ENCODE assay signal across 8 cellular contexts in the genomic region with DNA sequence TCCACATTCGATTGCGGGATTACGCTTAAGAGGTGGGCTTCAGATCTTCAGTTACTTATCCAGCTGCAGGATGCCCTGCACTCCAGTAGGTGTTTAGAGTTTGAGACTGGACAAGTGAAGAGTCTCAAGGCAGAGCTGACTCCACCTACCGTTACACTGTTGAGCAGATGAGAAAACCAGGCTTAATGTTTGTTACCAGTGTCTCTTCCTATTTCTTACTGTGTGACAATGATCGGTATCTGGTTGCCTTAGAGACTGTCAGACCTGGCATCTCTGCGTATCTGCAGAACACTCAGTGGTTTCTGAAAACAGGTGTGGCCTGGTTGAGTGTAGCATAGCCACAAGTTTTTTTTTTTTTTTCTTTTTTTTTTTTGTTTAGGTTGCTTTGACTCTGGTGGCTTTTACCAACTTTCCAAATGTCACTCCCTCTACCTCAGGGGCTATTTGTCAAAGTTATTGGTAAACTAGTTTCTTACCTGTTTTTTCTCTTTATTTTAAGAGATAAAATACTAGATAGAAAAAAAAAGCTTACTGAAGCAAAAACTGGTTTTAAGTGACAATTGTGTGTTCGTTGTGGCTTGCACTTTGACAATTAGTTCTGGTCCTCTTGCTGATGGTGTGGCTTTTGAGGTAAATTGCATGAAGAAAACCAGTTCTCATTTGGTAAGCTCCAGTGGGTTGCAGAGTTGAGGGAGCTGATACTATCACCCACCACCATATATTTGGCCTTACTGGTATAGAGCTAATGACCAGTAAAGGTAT.
DNase-seq lines count a peak whose midpoint lies in the region; ATAC-seq and TF ChIP-seq lines count a peak whose summit lies in the region.

No MANE protein-coding gene starts in this region.

- peak; percentile 76 for ATAC-seq in GM19463 (IDR thresholded peaks at IDR 0.05; ENCODE audit: unreplicated experiment)
- ATAC-seq in HG03469 (IDR thresholded peaks at IDR 0.05; ENCODE audit: unreplicated experiment): peak; percentile 80

- no peak for TF ChIP-seq CTCF in foreskin fibroblast (IDR thresholded peaks at IDR 0.05; ENCODE audit: low read depth, low read length)

- DNase-seq in DMS53 treated with DMSO at 0.1 percent for 48 hours (lab: John Stamatoyannopoulos, UW; ENCODE audit: unreplicated experiment) (peak; percentile 71), foreskin fibroblast (no peak), NCI-H1436 (lab: John Stamatoyannopoulos, UW) (no peak), NCI-H2227 treated with DMSO at 0.1 percent for 48 hours (lab: John Stamatoyannopoulos, UW) (no peak)
- peak; percentile 66 to 67 for DNase-seq in activated T-cell treated with anti-CD3 and anti-CD28 coated beads, Interleukin-2, amount 50 U/mL, for 48 hours
- DNase-seq in stimulated activated CD4-positive, alpha-beta T cell treated with anti-CD3 and anti-CD28 coated beads, Interleukin-1b, Interleukin-23, amount 100 ng/mL, for 48 hours: peak; percentile 75

- H3K4me3 ChIP-seq in foreskin fibroblast (ENCODE audit: low read depth in 1 of 2, low read length in 2 of 2): no peak overlapping the region

Comparison
In these comparisons a context has a peak if more than half of its experiments do, and no peak if none do; other contexts are left out.
1. DNase-seq: peak in DMS53 treated with DMSO at 0.1 percent for 48 hours (single experiment), activated T-cell treated with anti-CD3 and anti-CD28 coated beads, Interleukin-2, amount 50 U/mL, for 48 hours (2 of 2) and stimulated activated CD4-positive, alpha-beta T cell treated with anti-CD3 and anti-CD28 coated beads, Interleukin-1b, Interleukin-23, amount 100 ng/mL, for 48 hours (single experiment); none in foreskin fibroblast (0 of 2), NCI-H1436 (single experiment) and NCI-H2227 treated with DMSO at 0.1 percent for 48 hours (single experiment).